8 cellular contexts compared by ENCODE assay signal in the genomic region with DNA sequence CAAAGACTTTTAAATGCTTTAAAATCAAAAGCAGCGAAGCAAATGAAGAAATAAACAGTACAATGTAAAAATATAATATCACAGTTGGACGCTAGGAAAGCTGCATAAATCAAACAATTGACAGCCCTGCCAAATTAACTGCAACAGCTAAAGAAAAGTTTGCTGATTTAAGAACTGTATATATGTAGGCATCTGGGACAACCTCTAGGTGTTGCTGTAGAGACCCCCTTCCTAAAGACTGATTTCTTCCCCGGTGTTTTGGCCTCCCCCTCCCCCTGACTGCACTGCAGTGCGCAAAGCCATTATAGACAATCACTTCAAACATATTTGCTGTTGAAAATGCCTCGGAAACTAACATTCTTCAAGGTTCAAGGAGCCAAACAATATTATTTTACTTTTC. TPM values are rescaled to one million over a fixed set of nuclear protein-coding genes. Genes with fewer than 3 reads are reported as not detected.
DNase-seq lines count a peak whose midpoint lies in the region; FAIRE-seq and TF ChIP-seq lines count a peak whose summit lies in the region.

No MANE protein-coding gene starts in this region.

- H3K9ac ChIP-seq in GM23248: peak overlapping the region; percentile 73

- no peaks in the 10 kb centered on the region for H4K20me1 ChIP-seq in GM23248 (ENCODE audit: insufficient read depth)

- peak overlapping the region; percentile 92 for H3K4me2 ChIP-seq in GM23248 (ENCODE audit: unreplicated experiment)

- peak; percentile 49 to 72 for TF ChIP-seq CTCF in brain (conservative IDR thresholded peaks at IDR 0.05)
- no peak for TF ChIP-seq CTCF in vagina (IDR thresholded peaks at IDR 0.05)

- H3K9me2 ChIP-seq in GM23248 (ENCODE audit: insufficient read depth): no peaks in the 10 kb centered on the region

- H2AFZ ChIP-seq in GM23248: peak overlapping the region; percentile 92

- H3K9me3 Mint-ChIP-seq in brain: peaks cover 0 to 2% (median 0%) of the 10 kb centered on the region in 5 experiments

- peaks cover 53% of the 10 kb centered on the region for H3K4me1 Mint-ChIP-seq in brain

- in situ Hi-C loops in GM23248 (cut with MboI): no loop called here

- H3K36me3 ChIP-seq in GM23248 (ENCODE audit: low read depth): no peaks in the 10 kb centered on the region
- H3K36me3 ChIP-seq in vagina: no peaks in the 10 kb centered on the region

- peaks cover 47% of the 10 kb centered on the region for H3K79me2 ChIP-seq in GM23248 (ENCODE audit: insufficient read depth)

- peaks cover 12% of the 10 kb centered on the region; the same call in 1 of the 2 replicates for H3F3A ChIP-seq in GM23248 (ENCODE audit: insufficient read depth)

- WGBS in GM23248 (ENCODE audit: low coverage in 1 of 2, low lambda C conversion rate in 2 of 2, missing lambda C conversion rate in 2 of 2), 2 experiments: 2 to 7% methylated on average over 5 of the region's 5 CpGs

- H3K27me3 Mint-ChIP-seq in brain: peaks cover 12% of the 10 kb centered on the region

- intact Hi-C loops in vagina (cut with DNase I): no loop called here

- no peaks in the 10 kb centered on the region for H3K27me3 ChIP-seq in GM23248 (replicated peaks; ENCODE audit: insufficient read depth)
- H3K27me3 ChIP-seq in vagina: no peaks in the 10 kb centered on the region

- no peak for FAIRE-seq in H54 (lab: Jason Lieb, UNC)

- peaks cover 7% of the 10 kb centered on the region for H3K36me3 Mint-ChIP-seq in brain

- H3K4me3 ChIP-seq in GM23248 (peak overlapping the region; percentile 81), vagina (peak overlapping the region; percentile 64 to 70)

- DNase-seq in DMS79 treated with DMSO at 0.1 percent for 48 hours (lab: John Stamatoyannopoulos, UW): peak; percentile 59
- DNase-seq in GM23248: peak; percentile 49
- peak; percentile 16 for DNase-seq in NCI-H460 (ENCODE audit: extremely low read depth, low read depth)
- DNase-seq in lung microvascular endothelial cell (ENCODE audit: low read depth in 2 of 2): peak; percentile 12 to 14
- no peak for DNase-seq in vagina (ENCODE audit: extremely low spot score in 2 of 2)
- no peak for DNase-seq in RPMI8226
- no peak for DNase-seq in H54 (ENCODE audit: insufficient read length, low spot score)

- no peak overlapping the region for H3K27ac ChIP-seq in GM23248
- no peak overlapping the region for H3K27ac ChIP-seq in vagina

- no peaks in the 10 kb centered on the region for H3K9me3 ChIP-seq in GM23248 (ENCODE audit: low read depth)
- no peaks in the 10 kb centered on the region for H3K9me3 ChIP-seq in vagina

- TF ChIP-seq POLR2A in vagina (IDR thresholded peaks at IDR 0.05): no peak
- TF ChIP-seq POLR2A in H54 (IDR thresholded peaks at IDR 0.05; ENCODE audit: low read depth, low read length): no peak

- H3K4me1 ChIP-seq in GM23248 (ENCODE audit: insufficient read depth) (peaks cover 8% of the 10 kb centered on the region; the same call in 1 of the 2 replicates), vagina (peaks cover 19% of the 10 kb centered on the region)

- peak overlapping the region; percentile 94 to 99 (median 98) for H3K4me3 Mint-ChIP-seq in brain

- H3K27ac Mint-ChIP-seq in brain: peak overlapping the region; percentile 78 to 98 (median 92)

RNA-seq across cellular contexts. Expression of gene ELOVL4, which starts 1.1 kb away (rescaled TPM):
- total RNA-seq in GM23248 (2014; rRNA removed; shearing (Covaris generic)): 7.0 and 8.5 TPM in 2 replicates
- polyA plus RNA-seq in GM23248 (2016; fragmentation: Nextera tagmentation; extraction: Ambion mirVana) (12.5 TPM in 2 replicates), brain (ENCODE audit: insufficient read depth, low read depth, low replicate concordance) (9.4 TPM)
- 16.9 and 17.6 TPM in 2 replicates for total RNA-seq in NCI-H460 (2014; rRNA removed; shearing (Covaris generic))
- 4.8 and 9.6 TPM in 2 replicates for polyA plus RNA-seq in NCI-H460 (2014; cell fraction: nucleus; rRNA removed)
- total RNA-seq in lung microvascular endothelial cell (under 0.01 and 0.22 TPM in 2 replicates), vagina (2.9 TPM)

RNA-seq across cellular contexts. Expression of gene TTK, which starts 58.2 kb away (rescaled TPM):
- total RNA-seq in GM23248 (2014; rRNA removed; shearing (Covaris generic)): 12.0 and 16.7 TPM in 2 replicates
- polyA plus RNA-seq in GM23248 (2016; fragmentation: Nextera tagmentation; extraction: Ambion mirVana) (7.8 and 8.7 TPM in 2 replicates), brain (ENCODE audit: insufficient read depth, low read depth, low replicate concordance) (12.8 TPM)
- 51.2 and 60.2 TPM in 2 replicates for total RNA-seq in NCI-H460 (2014; rRNA removed; shearing (Covaris generic))
- 76.1 and 84.1 TPM in 2 replicates for polyA plus RNA-seq in NCI-H460 (2014; cell fraction: nucleus; rRNA removed)
- total RNA-seq in lung microvascular endothelial cell (2.2 and 8.7 TPM in 2 replicates), vagina (2.5 TPM)

Comparison
In these comparisons a context has a peak if more than half of its experiments do, and no peak if none do; other contexts are left out.
1. DNase-seq: peak in DMS79 treated with DMSO at 0.1 percent for 48 hours (single experiment), GM23248 (single experiment), NCI-H460 (single experiment) and lung microvascular endothelial cell (2 of 2); none in vagina (0 of 2), RPMI8226 (single experiment) and H54 (single experiment).
2. CTCF ChIP-seq: peak in brain (2 of 2); none in vagina (0 of 3).